Comparison of ENCODE assay signal across 17 cellular contexts in genomic region chr6:40695114-40695513, GRCh38.
A peak's percentile ranks its signal among the peaks of the same experiment; 100 is the strongest.
DNase-seq lines count a peak whose midpoint lies in the region; ATAC-seq, FAIRE-seq and TF ChIP-seq lines count a peak whose summit lies in the region.
"Had no signal": no experiment of that assay in that cellular context is flagged by ENCODE, and none has a peak within 500 bp of the region (broad histone marks: within the 10 kb centered on the region; RNA-seq: fewer than 3 reads in every experiment).

No MANE protein-coding gene starts in this region.

- DNase-seq in NCI-H2227 (lab: John Stamatoyannopoulos, UW; ENCODE audit: unreplicated experiment) (peak; percentile 31), NCI-H2227 treated with DMSO at 0.1 percent for 48 hours (lab: John Stamatoyannopoulos, UW) (no peak), NCI-H2171 treated with DMSO at 0.1 percent for 48 hours (lab: John Stamatoyannopoulos, UW) (peak; percentile 82), WERI-Rb-1 (peak; percentile 65), pancreas (peak in 1 of 6 donors; percentile 24), GM19240 (ENCODE audit: insufficient read length, low spot score) (no peak)
- DNase-seq in stimulated activated naive CD8-positive, alpha-beta T cell treated with anti-CD3 and anti-CD28 coated beads, Interleukin-15, Interleukin-2, amounts not matched to agents 100 U/mL and 50 U/mL, for 24 hours: no peak
- DNase-seq: erythroblast, HFFc6, ovary, PC-9, T-helper 9 cell, upper lobe of left lung had no signal

- H3K27ac ChIP-seq in WERI-Rb-1: peak overlapping the region; percentile 7; the same call in 1 of the 2 replicates
- H3K27ac ChIP-seq in pancreas: no peak overlapping the region
- H3K27ac ChIP-seq: ovary, PC-9, upper lobe of left lung had no signal

- peak; percentile 56 to 83 (median 76) for ATAC-seq in pancreas
- no peak for ATAC-seq in GM18909 (IDR thresholded peaks at IDR 0.05; ENCODE audit: poor library complexity, unreplicated experiment)
- no peak for ATAC-seq in stimulated activated naive CD8-positive, alpha-beta T cell treated with anti-CD3 and anti-CD28 coated beads, Interleukin-15, Interleukin-2, amounts not matched to agents 100 U/mL and 50 U/mL, for 24 hours
- ATAC-seq: activated naive CD4-positive, alpha-beta T cell treated with anti-CD3 and anti-CD28 coated beads, Interleukin-2, amount 50 U/mL, for 72 hours had no signal

- H3K4me3 ChIP-seq in WERI-Rb-1 (ENCODE audit: low read depth, low read length): no peak overlapping the region
- no peak overlapping the region for H3K4me3 ChIP-seq in pancreas
- H3K4me3 ChIP-seq: lung, ovary, PC-9, upper lobe of left lung had no signal

- H3K36me3 ChIP-seq in WERI-Rb-1 (no peaks in the 10 kb centered on the region), pancreas (no peaks in the 10 kb centered on the region)
- H3K36me3 ChIP-seq: ovary, upper lobe of left lung had no signal

- H3K9me3 ChIP-seq in WERI-Rb-1 (ENCODE audit: severe bottlenecking) (no peaks in the 10 kb centered on the region), pancreas (no peaks in the 10 kb centered on the region)
- H3K9me3 ChIP-seq: ovary, upper lobe of left lung had no signal

- no peaks in the 10 kb centered on the region for H3K4me1 ChIP-seq in pancreas
- H3K4me1 ChIP-seq: upper lobe of left lung had no signal

- no peaks in the 10 kb centered on the region for H3K27me3 ChIP-seq in WERI-Rb-1 (ENCODE audit: insufficient read depth, low read depth, severe bottlenecking)
- H3K27me3 ChIP-seq in pancreas: no peaks in the 10 kb centered on the region
- H3K27me3 ChIP-seq: ovary, upper lobe of left lung had no signal

- FAIRE-seq in pancreas (lab: Jason Lieb, UNC): no peak
- FAIRE-seq: A204.1 had no signal

- TF ChIP-seq CTCF in WERI-Rb-1 (IDR thresholded peaks at IDR 0.05; ENCODE audit: low read depth, low read length) (no peak), pancreas (IDR thresholded peaks at IDR 0.05) (no peak)

- WGBS in pancreas, 2 donors: 28 to 36% methylated on average over 2 of the region's 2 CpGs

- intact Hi-C loops in pancreas (cut with DNase I): no loop called here

Comparison
In these comparisons a context has a peak if more than half of its experiments do, and no peak if none do; other contexts are left out.
1. DNase-seq: peak in NCI-H2227 (single experiment), NCI-H2171 treated with DMSO at 0.1 percent for 48 hours (single experiment) and WERI-Rb-1 (single experiment); none in NCI-H2227 treated with DMSO at 0.1 percent for 48 hours (single experiment), GM19240 (single experiment) and stimulated activated naive CD8-positive, alpha-beta T cell treated with anti-CD3 and anti-CD28 coated beads, Interleukin-15, Interleukin-2, amounts not matched to agents 100 U/mL and 50 U/mL, for 24 hours (single experiment).
2. ATAC-seq: peak in pancreas (4 of 4); none in GM18909 (single experiment) and stimulated activated naive CD8-positive, alpha-beta T cell treated with anti-CD3 and anti-CD28 coated beads, Interleukin-15, Interleukin-2, amounts not matched to agents 100 U/mL and 50 U/mL, for 24 hours (single experiment).